In genomic region chr17:8119575-8120519, GRCh38 we compare ENCODE assay signal across 8 cellular contexts. TPM values are rescaled to one million over a fixed set of nuclear protein-coding genes. Genes with fewer than 3 reads are reported as not detected.
A peak's percentile ranks its signal among the peaks of the same experiment; 100 is the strongest.
DNase-seq lines count a peak whose midpoint lies in the region; ATAC-seq and TF ChIP-seq lines count a peak whose summit lies in the region.

No MANE protein-coding gene starts in this region.

- H3K27me3 ChIP-seq in liver (ENCODE audit: control insufficient read depth in 4 of 4, insufficient read depth in 4 of 4, low read length in 3 of 4): peaks cover 5 to 28% (median 6%) of the 10 kb centered on the region in 4 donors

- DNase-seq in GM10266 (ENCODE audit: extremely low spot score) (peak; percentile 77), NCI-H460 (ENCODE audit: extremely low read depth, low read depth) (peak; percentile 96), coronary artery (ENCODE audit: low spot score) (peak; percentile 81), germinal center (ENCODE audit: low spot score) (no peak)
- DNase-seq in activated CD4-positive, alpha-beta T cell treated with anti-CD3 and anti-CD28 coated beads for 36 hours: peak; percentile 96
- DNase-seq in stimulated activated CD4-positive, alpha-beta T cell treated with anti-CD3 and anti-CD28 coated beads, Interleukin-2, amount 100 ng/mL, for 48 hours: peak; percentile 97 to 98

- no peaks in the 10 kb centered on the region for H3K36me3 ChIP-seq in liver (ENCODE audit: control insufficient read depth in 4 of 4, insufficient read depth in 3 of 4, low read depth in 1 of 4, low read length in 3 of 4)

- H3K27ac ChIP-seq in coronary artery (peak overlapping the region; percentile 72 to 82), liver (ENCODE audit: low read depth in 1 of 2, low read length in 2 of 2) (peak overlapping the region; percentile 15 to 59)

- H3K27me3 Mint-ChIP-seq in activated CD4-positive, alpha-beta T cell treated with anti-CD3 and anti-CD28 coated beads for 36 hours: peaks cover 28% of the 10 kb centered on the region

- TF ChIP-seq CTCF in GM10266 (IDR thresholded peaks at IDR 0.05; ENCODE audit: control insufficient read depth, insufficient read depth, low read depth, missing control alignments) (no peak), coronary artery (IDR thresholded peaks at IDR 0.05) (no peak), liver (IDR thresholded peaks at IDR 0.05; ENCODE audit: low read depth, low read length, missing input control) (peak; percentile 6)

- peak overlapping the region; percentile 90 for H3K27ac Mint-ChIP-seq in activated CD4-positive, alpha-beta T cell treated with anti-CD3 and anti-CD28 coated beads for 36 hours

- intact Hi-C loops in activated CD4-positive, alpha-beta T cell treated with anti-CD3 and anti-CD28 coated beads for 36 hours (cut with DNase I, micrococcal nuclease): loop anchor here (1.0 to 5.0 kb wide), 21 partner anchors 19 to 433 kb away; partner anchors contain the start of genes CTC1 (in 2 of the 2), RANGRF (in 2 of the 2), KDM6B (in 1 of the 2) and NDEL1 (in 1 of the 2)

- H3K36me3 Mint-ChIP-seq in activated CD4-positive, alpha-beta T cell treated with anti-CD3 and anti-CD28 coated beads for 36 hours (ENCODE audit: low read depth): peaks cover 5% of the 10 kb centered on the region

- under 1% methylated on average over 28 of the region's 28 CpGs for WGBS in liver

- no peak for TF ChIP-seq RAD21 in liver (IDR thresholded peaks at IDR 0.05)

- peak overlapping the region; percentile 90 for H3K4me3 Mint-ChIP-seq in activated CD4-positive, alpha-beta T cell treated with anti-CD3 and anti-CD28 coated beads for 36 hours

- ATAC-seq in HG03280 (IDR thresholded peaks at IDR 0.05; ENCODE audit: unreplicated experiment): peak; percentile 32
- ATAC-seq in activated CD4-positive, alpha-beta T cell treated with anti-CD3 and anti-CD28 coated beads for 36 hours: peak; percentile 35

- POLR2A ChIA-PET in activated CD4-positive, alpha-beta T cell treated with anti-CD3 and anti-CD28 coated beads for 36 hours (lab: Charles Lee): interaction anchor here (0.6 to 5.0 kb wide), 12 partner anchors 19 to 504 kb away, joined by 3 to 52 read pairs (median 5); partner anchors contain the start of genes BORCS6, CTC1 and PFAS

- H3K9ac ChIP-seq in liver (ENCODE audit: low read depth in 1 of 2, low read length in 2 of 2): peak overlapping the region; percentile 36 to 73

- H3K9me3 Mint-ChIP-seq in activated CD4-positive, alpha-beta T cell treated with anti-CD3 and anti-CD28 coated beads for 36 hours (ENCODE audit: low read depth): no peaks in the 10 kb centered on the region

- peaks cover 23 to 65% (median 59%) of the 10 kb centered on the region in 4 donors for H3K4me1 ChIP-seq in liver (ENCODE audit: control insufficient read depth in 4 of 4, insufficient read depth in 4 of 4, low read length in 3 of 4)

- CTCF ChIA-PET in activated CD4-positive, alpha-beta T cell treated with anti-CD3 and anti-CD28 coated beads for 36 hours (lab: Charles Lee): interaction anchor here (0.6 to 7.8 kb wide), 45 partner anchors 7 to 433 kb away, joined by 3 to 108 read pairs (median 6); partner anchors contain the start of genes AURKB, BORCS6, CTC1 and GUCY2D

- H3K4me3 ChIP-seq in coronary artery: peak overlapping the region; percentile 92
- H3K4me3 ChIP-seq in liver (ENCODE audit: low read depth in 1 of 3, low read length in 3 of 3): peak overlapping the region; percentile 15 to 43 (median 31)

- no peaks in the 10 kb centered on the region for H3K9me3 ChIP-seq in liver (ENCODE audit: control insufficient read depth in 4 of 4, low read length in 3 of 4)

- H3K4me1 Mint-ChIP-seq in activated CD4-positive, alpha-beta T cell treated with anti-CD3 and anti-CD28 coated beads for 36 hours: peaks cover 54% of the 10 kb centered on the region

TF ChIP-seq in liver, 16 proteins besides CTCF, POLR2A, EP300 and RAD21:
- TF ChIP-seq HNF4G (IDR thresholded peaks at IDR 0.05) (peak; percentile 24), ATF3 (IDR thresholded peaks at IDR 0.05) (peak; percentile 99), JUND (IDR thresholded peaks at IDR 0.05) (peak in 1 of 2 donors; percentile 21), TAF1 (conservative IDR thresholded peaks at IDR 0.05) (no peak), MAX (IDR thresholded peaks at IDR 0.05) (peak; percentile 71), REST (IDR thresholded peaks at IDR 0.05) (peak; percentile 20), HNF4A (conservative IDR thresholded peaks at IDR 0.05) (no peak), RXRA (IDR thresholded peaks at IDR 0.05) (no peak), NR2F2 (IDR thresholded peaks at IDR 0.05) (peak; percentile 19)

RNA-seq across cellular contexts. Expression of gene ALOXE3, which starts 1.5 kb away (rescaled TPM):
- 0.06 TPM in 1 of 2 replicates, not detected in the other for total RNA-seq in NCI-H460 (2014; rRNA removed; shearing (Covaris generic))
- 0.49 TPM in 1 of 2 replicates, not detected in the other for polyA plus RNA-seq in NCI-H460 (2014; cell fraction: nucleus; rRNA removed)
- under 1 TPM; 0.27 to 0.28 TPM for total RNA-seq in activated CD4-positive, alpha-beta T cell treated with anti-CD3 and anti-CD28 coated beads for 36 hours
- total RNA-seq in liver: not detected
- not detected for polyA plus RNA-seq in liver

RNA-seq across cellular contexts. Expression of gene HES7, which starts 4.1 kb away (rescaled TPM):
- total RNA-seq in NCI-H460 (2014; rRNA removed; shearing (Covaris generic)): 9.0 and 9.4 TPM in 2 replicates
- 13.3 and 23.4 TPM in 2 replicates for polyA plus RNA-seq in NCI-H460 (2014; cell fraction: nucleus; rRNA removed)
- 1 to 10 TPM; 2.4 to 3.2 TPM for total RNA-seq in activated CD4-positive, alpha-beta T cell treated with anti-CD3 and anti-CD28 coated beads for 36 hours
- total RNA-seq in liver: not detected
- polyA plus RNA-seq in liver: not detected

RNA-seq across cellular contexts. Expression of gene ALOX12B, which starts 32.3 kb away (rescaled TPM):
- total RNA-seq in NCI-H460 (2014; rRNA removed; shearing (Covaris generic)): 0.64 and 0.69 TPM in 2 replicates
- polyA plus RNA-seq in NCI-H460 (2014; cell fraction: nucleus; rRNA removed): 2.5 TPM in 1 of 2 replicates, not detected in the other
- 1 to 10 TPM; 3.3 to 3.6 TPM for total RNA-seq in activated CD4-positive, alpha-beta T cell treated with anti-CD3 and anti-CD28 coated beads for 36 hours
- not detected for total RNA-seq in liver
- polyA plus RNA-seq in liver: not detected

RNA-seq across cellular contexts. Expression of gene PER1, which starts 32.4 kb away (rescaled TPM):
- total RNA-seq in NCI-H460 (2014; rRNA removed; shearing (Covaris generic)): 4.6 and 6.5 TPM in 2 replicates
- 5.3 and 12.2 TPM in 2 replicates for polyA plus RNA-seq in NCI-H460 (2014; cell fraction: nucleus; rRNA removed)
- total RNA-seq in activated CD4-positive, alpha-beta T cell treated with anti-CD3 and anti-CD28 coated beads for 36 hours: 10 to 100 TPM; 46.5 to 55.9 TPM
- 10 to 100 TPM; 10.1 to 71.6 TPM for total RNA-seq in liver
- polyA plus RNA-seq in liver: 10 to 100 TPM; 24.9 to 34.6 TPM

RNA-seq across cellular contexts. Expression of gene VAMP2, which starts 42.9 kb away (rescaled TPM):
- 6.0 and 8.0 TPM in 2 replicates for total RNA-seq in NCI-H460 (2014; rRNA removed; shearing (Covaris generic))
- polyA plus RNA-seq in NCI-H460 (2014; cell fraction: nucleus; rRNA removed): 22.7 and 31.1 TPM in 2 replicates
- 10 to 100 TPM; 26.7 to 27.8 TPM for total RNA-seq in activated CD4-positive, alpha-beta T cell treated with anti-CD3 and anti-CD28 coated beads for 36 hours
- total RNA-seq in liver: 1 to 10 TPM; 4.2 to 9.0 TPM
- 10 to 100 TPM; 11.4 to 25.9 TPM for polyA plus RNA-seq in liver
